In the genomic region with DNA sequence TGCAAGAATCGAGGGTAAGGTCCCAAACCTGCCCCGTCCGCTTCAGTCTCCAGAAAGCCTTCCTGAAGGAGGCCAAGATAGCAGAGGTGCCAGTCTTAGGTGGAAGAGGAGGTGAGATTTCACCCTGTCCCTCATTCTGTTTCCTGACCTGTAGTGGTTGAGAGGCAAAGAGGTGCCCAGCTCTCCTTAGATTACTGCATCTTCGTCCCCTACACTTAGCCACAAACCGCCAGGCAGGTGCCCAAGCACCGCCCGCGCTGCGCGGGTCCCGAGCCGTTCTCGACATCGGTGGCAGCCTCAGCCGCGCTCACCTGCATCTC, we compare ENCODE assay signal across 8 cellular contexts. TPM values are rescaled to one million over a fixed set of nuclear protein-coding genes. Genes with fewer than 3 reads are reported as not detected.
DNase-seq lines count a peak whose midpoint lies in the region; ATAC-seq, FAIRE-seq and TF ChIP-seq lines count a peak whose summit lies in the region.

No MANE protein-coding gene starts in this region.

- no peak for DNase-seq in CD8-positive, alpha-beta memory T cell
- DNase-seq in astrocyte (ENCODE audit: low read depth), result no peak
- DNase-seq in NCI-H1436 (lab: John Stamatoyannopoulos, UW), result no peak
- no peak for DNase-seq in right cardiac atrium

- TF ChIP-seq CTCF in astrocyte (IDR thresholded peaks at IDR 0.05; ENCODE audit: insufficient read depth, low read depth, low read length) (no peak), nephron (IDR thresholded peaks at IDR 0.05; ENCODE audit: unreplicated experiment in 3 of 3) (no peak)

- POLR2A ChIA-PET in CD8-positive, alpha-beta memory T cell (lab: Charles Lee), result interaction anchor here (0.9 kb wide), 1 partner anchor 71 kb away, joined by 3 read pairs; no protein-coding TSS in a partner anchor

- ATAC-seq in HG03135 (IDR thresholded peaks at IDR 0.05; ENCODE audit: unreplicated experiment), result peak; percentile 3
- ATAC-seq in HG02840 (IDR thresholded peaks at IDR 0.05; ENCODE audit: low FRiP score, unreplicated experiment), result no peak
- ATAC-seq in GM21717 (IDR thresholded peaks at IDR 0.05; ENCODE audit: unreplicated experiment), result no peak
- ATAC-seq in right cardiac atrium, result no peak

- CTCF ChIA-PET in CD8-positive, alpha-beta memory T cell (lab: Charles Lee), result interaction anchor here (0.6 to 6.1 kb wide), 37 partner anchors 8 to 447 kb away, joined by 3 to 82 read pairs (median 9); a partner anchor contains a TSS

- H3K27me3 Mint-ChIP-seq in CD8-positive, alpha-beta memory T cell, result peaks cover 73 to 79% of the 10 kb centered on the region in 2 donors
- peaks cover 81% of the 10 kb centered on the region for H3K27me3 Mint-ChIP-seq in astrocyte (ENCODE audit: low read depth, unreplicated experiment)
- H3K27me3 Mint-ChIP-seq in nephron (ENCODE audit: low read depth), result peaks cover 97% of the 10 kb centered on the region

- peak overlapping the region; percentile 88 for H2AFZ ChIP-seq in astrocyte (ENCODE audit: low read depth, low read length)

- peaks cover 59% of the 10 kb centered on the region for H3K27me3 ChIP-seq in CD8-positive, alpha-beta memory T cell (ENCODE audit: insufficient read depth, low read length, poor library complexity, severe bottlenecking)
- H3K27me3 ChIP-seq in astrocyte (ENCODE audit: insufficient read depth, low read length) (peaks cover 77% of the 10 kb centered on the region), right cardiac atrium (ENCODE audit: control insufficient read depth, insufficient read depth) (no peaks in the 10 kb centered on the region)

- no peak overlapping the region for H3K27ac ChIP-seq in CD8-positive, alpha-beta memory T cell (ENCODE audit: low read depth, low read length)
- H3K27ac ChIP-seq in astrocyte (ENCODE audit: low read depth, low read length), result no peak overlapping the region
- H3K27ac ChIP-seq in right cardiac atrium (ENCODE audit: low read length), result no peak overlapping the region

- peaks cover 0 to 2% (median 0%) of the 10 kb centered on the region in 3 donors for H3K36me3 Mint-ChIP-seq in CD8-positive, alpha-beta memory T cell
- H3K36me3 Mint-ChIP-seq in astrocyte (ENCODE audit: low read depth, unreplicated experiment), result no peaks in the 10 kb centered on the region
- H3K36me3 Mint-ChIP-seq in nephron (ENCODE audit: low read depth), result no peaks in the 10 kb centered on the region

- H3K36me3 ChIP-seq in CD8-positive, alpha-beta memory T cell (ENCODE audit: insufficient read depth, low read length), result no peaks in the 10 kb centered on the region
- no peaks in the 10 kb centered on the region for H3K36me3 ChIP-seq in astrocyte (ENCODE audit: insufficient read depth, low read length)

- peaks cover 15% of the 10 kb centered on the region for H3K4me1 ChIP-seq in CD8-positive, alpha-beta memory T cell (ENCODE audit: insufficient read depth, low read length)
- H3K4me1 ChIP-seq in astrocyte (ENCODE audit: insufficient read depth, low read length) (no peaks in the 10 kb centered on the region), right cardiac atrium (ENCODE audit: control insufficient read depth, insufficient read depth, low read length) (no peaks in the 10 kb centered on the region)

- no peak overlapping the region for H3K9ac ChIP-seq in astrocyte (ENCODE audit: low read length)

- peak overlapping the region in 4 of 8 donors; percentile 19 to 46 (median 36) for H3K27ac Mint-ChIP-seq in CD8-positive, alpha-beta memory T cell
- H3K27ac Mint-ChIP-seq in astrocyte (ENCODE audit: unreplicated experiment) (no peak overlapping the region), nephron (no peak overlapping the region)

- 6% methylated on average over 16 of the region's 16 CpGs for WGBS in right cardiac atrium

- no peaks in the 10 kb centered on the region for H3K9me3 ChIP-seq in CD8-positive, alpha-beta memory T cell (ENCODE audit: low read length)
- H3K9me3 ChIP-seq in astrocyte (ENCODE audit: insufficient read depth, low read depth, low read length), result no peaks in the 10 kb centered on the region
- no peaks in the 10 kb centered on the region for H3K9me3 ChIP-seq in right cardiac atrium (ENCODE audit: control insufficient read depth, low read length)

- H3K4me3 ChIP-seq in CD8-positive, alpha-beta memory T cell (ENCODE audit: low read length), result no peak overlapping the region
- H3K4me3 ChIP-seq in astrocyte (ENCODE audit: insufficient read depth, low read depth, low read length) (peak overlapping the region; percentile 51), right cardiac atrium (ENCODE audit: low read length) (no peak overlapping the region)

- no peaks in the 10 kb centered on the region for H3K79me2 ChIP-seq in astrocyte (ENCODE audit: insufficient read depth, low read length)

- H3K4me3 Mint-ChIP-seq in CD8-positive, alpha-beta memory T cell, result peak overlapping the region in 6 of 7 donors; percentile 70 to 89 (median 82)
- H3K4me3 Mint-ChIP-seq in astrocyte (ENCODE audit: unreplicated experiment) (peak overlapping the region; percentile 78), nephron (peak overlapping the region; percentile 66 to 72 (median 72))

- H3K9me3 Mint-ChIP-seq in CD8-positive, alpha-beta memory T cell, result peaks cover 0 to 3% (median 0%) of the 10 kb centered on the region in 5 donors
- H3K9me3 Mint-ChIP-seq in astrocyte (ENCODE audit: unreplicated experiment) (peaks cover 3% of the 10 kb centered on the region), nephron (no peaks in the 10 kb centered on the region)

- peak overlapping the region; percentile 95 for H3K4me2 ChIP-seq in astrocyte (ENCODE audit: low read length)

- H4K20me1 ChIP-seq in astrocyte (ENCODE audit: insufficient read depth, low read length), result peaks cover 6% of the 10 kb centered on the region

- FAIRE-seq in astrocyte (lab: Jason Lieb, UNC), result no peak

- H3K4me1 Mint-ChIP-seq in CD8-positive, alpha-beta memory T cell, result peaks cover 10 to 35% (median 14%) of the 10 kb centered on the region in 3 donors
- no peaks in the 10 kb centered on the region for H3K4me1 Mint-ChIP-seq in astrocyte (ENCODE audit: low read depth, unreplicated experiment)
- H3K4me1 Mint-ChIP-seq in nephron, result peaks cover 10% of the 10 kb centered on the region

- intact Hi-C loops in right cardiac atrium (cut with DNase I), result loop anchor here (1.0 to 10.0 kb wide), 4 partner anchors 69 to 196 kb away; no protein-coding TSS in a partner anchor

RNA-seq across cellular contexts. Expression of a gene that starts 23.8 kb away (rescaled TPM):
- total RNA-seq in CD8-positive, alpha-beta memory T cell, result 100 to 1,000 TPM; 106 to 110 TPM
- 56.0 TPM for polyA plus RNA-seq in CD8-positive, alpha-beta memory T cell
- 48.5 and 54.4 TPM in 2 replicates for total RNA-seq in astrocyte
- 10 to 100 TPM; 28.5 to 34.8 (median 33.7) TPM for total RNA-seq in right cardiac atrium
- 26.0 TPM for polyA plus RNA-seq in right cardiac atrium
